In the genomic region with DNA sequence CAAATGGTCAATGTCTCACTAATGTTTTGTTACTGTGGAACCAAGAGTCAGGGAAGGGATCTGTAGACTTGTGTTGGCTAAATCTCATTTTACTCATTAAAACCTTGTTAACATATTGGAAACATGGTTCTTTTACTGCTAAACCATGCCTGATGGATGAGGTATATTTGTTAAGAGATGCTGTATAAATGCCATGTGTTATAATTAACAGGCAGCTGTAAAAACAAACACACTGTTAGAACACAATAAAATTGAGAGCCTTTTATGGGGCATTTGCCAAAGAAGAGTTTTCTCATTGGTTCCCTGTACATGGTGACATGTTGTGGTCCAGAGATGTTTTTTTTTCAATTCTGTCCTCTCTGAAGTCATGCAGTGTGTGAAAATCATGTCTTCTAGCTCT, we compare ENCODE assay signal across 14 cellular contexts.
DNase-seq lines count a peak whose midpoint lies in the region; ATAC-seq and TF ChIP-seq lines count a peak whose summit lies in the region.
"Had no signal": no experiment of that assay in that cellular context is flagged by ENCODE, and none has a peak within 500 bp of the region (broad histone marks: within the 10 kb centered on the region; RNA-seq: fewer than 3 reads in every experiment).

No MANE protein-coding gene starts in this region.

- no peak for TF ChIP-seq CTCF in IMR-90 (conservative IDR thresholded peaks at IDR 0.05; ENCODE audit: low read depth, low read length)
- TF ChIP-seq CTCF in body of pancreas (IDR thresholded peaks at IDR 0.05) = no peak
- TF ChIP-seq CTCF in smooth muscle cell (IDR thresholded peaks at IDR 0.05; ENCODE audit: borderline replicate concordance, insufficient read depth, poor library complexity, severe bottlenecking) = no peak
- no peak for TF ChIP-seq CTCF in PC-3 (conservative IDR thresholded peaks at IDR 0.05; ENCODE audit: low read depth, low read length)
- TF ChIP-seq CTCF in WTC11 (IDR thresholded peaks at IDR 0.05) = no peak

- H2AK9ac ChIP-seq in IMR-90 (replicated peaks; ENCODE audit: low read depth, low read length, poor library complexity) = no peak overlapping the region

- no peak for TF ChIP-seq RAD21 in IMR-90 (IDR thresholded peaks at IDR 0.05; ENCODE audit: low read length)

- no peaks in the 10 kb centered on the region for H3K9me3 ChIP-seq in IMR-90 (ENCODE audit: control insufficient read depth, insufficient read depth, low read length)
- no peaks in the 10 kb centered on the region for H3K9me3 ChIP-seq in body of pancreas
- H3K9me3 ChIP-seq in smooth muscle cell (replicated peaks; ENCODE audit: low read depth) = no peaks in the 10 kb centered on the region
- no peaks in the 10 kb centered on the region for H3K9me3 ChIP-seq in PC-3 (ENCODE audit: low read length)
- H3K9me3 ChIP-seq: testis had no signal

- no peak overlapping the region for H3K4me3 Mint-ChIP-seq in WTC11
- H3K4me3 Mint-ChIP-seq: naive thymus-derived CD4-positive, alpha-beta T cell had no signal

- H3K27me3 Mint-ChIP-seq in WTC11 (ENCODE audit: low read depth) = no peaks in the 10 kb centered on the region
- H3K27me3 Mint-ChIP-seq: naive thymus-derived CD4-positive, alpha-beta T cell had no signal

- no peaks in the 10 kb centered on the region for H3K27me3 ChIP-seq in IMR-90 (ENCODE audit: control insufficient read depth, insufficient read depth, low read length)
- no peaks in the 10 kb centered on the region for H3K27me3 ChIP-seq in body of pancreas
- no peaks in the 10 kb centered on the region for H3K27me3 ChIP-seq in smooth muscle cell (ENCODE audit: low read depth)
- no peaks in the 10 kb centered on the region for H3K27me3 ChIP-seq in PC-3 (ENCODE audit: low read length)
- H3K27me3 ChIP-seq: dorsolateral prefrontal cortex, testis had no signal

- no peak overlapping the region for H3K4me3 ChIP-seq in IMR-90 (ENCODE audit: insufficient read depth, low read depth, low read length)
- H3K4me3 ChIP-seq in body of pancreas = no peak overlapping the region
- no peak overlapping the region for H3K4me3 ChIP-seq in smooth muscle cell
- no peak overlapping the region for H3K4me3 ChIP-seq in PC-3 (ENCODE audit: low read length)
- H3K4me3 ChIP-seq: dorsolateral prefrontal cortex, SK-N-MC, testis had no signal

- intact Hi-C loops in IMR-90 (cut with micrococcal nuclease) (no loop called here), body of pancreas (cut with DNase I) (no loop called here), PC-3 (cut with micrococcal nuclease) (no loop called here)

- H3K18ac ChIP-seq in IMR-90 (ENCODE audit: low read depth, low read length) = no peak overlapping the region

- H4K91ac ChIP-seq in IMR-90 (ENCODE audit: insufficient read depth, low read depth, low read length) = no peak overlapping the region

- H3K27ac ChIP-seq in IMR-90 (ENCODE audit: insufficient read depth, low read length) = no peak overlapping the region
- H3K27ac ChIP-seq in body of pancreas = peak overlapping the region in 3 of 4 donors; percentile 33 to 49 (median 35)
- H3K27ac ChIP-seq in smooth muscle cell (ENCODE audit: low read depth) = peak overlapping the region; percentile 21
- H3K27ac ChIP-seq in PC-3 (ENCODE audit: low read length) = no peak overlapping the region
- H3K27ac ChIP-seq: SK-N-MC had no signal

- H4K5ac ChIP-seq in IMR-90 (ENCODE audit: low read depth, low read length) = no peak overlapping the region

- no peak overlapping the region for H2BK20ac ChIP-seq in IMR-90 (ENCODE audit: low read depth, low read length)

- H3K14ac ChIP-seq in IMR-90 (replicated peaks; ENCODE audit: low read depth, low read length) = 0 out of 2 replicates have a peak overlapping the region, but pooled peaks have one; percentile 16

- H3K4ac ChIP-seq in IMR-90 (ENCODE audit: low read depth, low read length) = no peak overlapping the region

- H3K79me1 ChIP-seq in IMR-90 (ENCODE audit: low read depth in 1 of 2, low read length in 2 of 2) = peaks cover 41 to 66% of the 10 kb centered on the region in 2 experiments

- H2AK5ac ChIP-seq in IMR-90 (ENCODE audit: low read depth, low read length) = no peak overlapping the region

- no peaks in the 10 kb centered on the region for H3K9me3 Mint-ChIP-seq in WTC11
- H3K9me3 Mint-ChIP-seq: naive thymus-derived CD4-positive, alpha-beta T cell had no signal

- no peak for ATAC-seq in IMR-90 (ENCODE audit: low read depth)
- peak; percentile 7 for ATAC-seq in body of pancreas
- no peak for ATAC-seq in GM21717 (IDR thresholded peaks at IDR 0.05; ENCODE audit: unreplicated experiment)
- no peak for ATAC-seq in PC-3
- no peak for ATAC-seq in WTC11
- ATAC-seq: naive thymus-derived CD4-positive, alpha-beta T cell had no signal

- no peak for TF ChIP-seq POLR2A in IMR-90 (IDR thresholded peaks at IDR 0.05; ENCODE audit: low read depth, low read length)
- no peak for TF ChIP-seq POLR2A in body of pancreas (IDR thresholded peaks at IDR 0.05)

- H3K4me2 ChIP-seq in IMR-90 (ENCODE audit: low read depth, low read length) (no peak overlapping the region), smooth muscle cell (no peak overlapping the region), PC-3 (ENCODE audit: low read length) (no peak overlapping the region)

- POLR2A ChIA-PET in IMR-90 (lab: Charles Lee; ENCODE audit: unreplicated experiment) (interaction anchor here (0.5 kb wide), 1 partner anchor 9 kb away, joined by 3 read pairs; no protein-coding TSS in a partner anchor), PC-3 (lab: Charles Lee; ENCODE audit: unreplicated experiment) (no interaction called here), WTC11 (lab: Charles Lee) (no interaction called here)

- DNase-seq in IMR-90 (no peak), NCI-H1930 (lab: John Stamatoyannopoulos, UW) (peak; percentile 71 to 80), body of pancreas (no peak), smooth muscle cell (lab: John Stamatoyannopoulos, UW; ENCODE audit: unreplicated experiment) (no peak), PC-3 (no peak), WTC11 (ENCODE audit: low spot score) (no peak)
- DNase-seq: activated effector memory CD4-positive, alpha-beta T cell treated with Interleukin-2 at 50 U/mL for 16 hours; dorsolateral prefrontal cortex; GF-D8; left ventricle myocardium superior; naive thymus-derived CD4-positive, alpha-beta T cell; testis had no signal

- no peak overlapping the region for H3K23ac ChIP-seq in IMR-90 (ENCODE audit: low read depth, low read length)

- H2BK5ac ChIP-seq in IMR-90 (ENCODE audit: low read depth, low read length, poor library complexity, severe bottlenecking) = no peak overlapping the region

- H4K8ac ChIP-seq in IMR-90 (ENCODE audit: low read depth in 2 of 2, low read length in 2 of 2) = no peak overlapping the region

- CTCF ChIA-PET in IMR-90 (lab: Yijun Ruan, JAX) (no interaction called here), PC-3 (lab: Charles Lee) (no interaction called here), WTC11 (lab: Charles Lee) (no interaction called here)

- H3K4me1 ChIP-seq in IMR-90 (ENCODE audit: control insufficient read depth, insufficient read depth, low read length) (peaks cover 4% of the 10 kb centered on the region), body of pancreas (peaks cover 28% of the 10 kb centered on the region), smooth muscle cell (ENCODE audit: low read depth) (peaks cover 13% of the 10 kb centered on the region), PC-3 (ENCODE audit: insufficient read depth, low read length) (peaks cover 8% of the 10 kb centered on the region)

- no peak overlapping the region for H3K56ac ChIP-seq in IMR-90 (ENCODE audit: extremely low read depth, insufficient read depth, low read length)

- BruUV-seq in IMR-90 (replicated peaks; lab: Mats Ljungman, UMichigan) = no TSS peak
- BruUV-seq in PC-3 (replicated peaks; lab: Mats Ljungman, UMichigan) = no TSS peak

- H2AFZ ChIP-seq in IMR-90 (replicated peaks; ENCODE audit: low read length, poor library complexity) (no peak overlapping the region), smooth muscle cell (ENCODE audit: low read depth) (no peak overlapping the region), PC-3 (ENCODE audit: low read length) (no peak overlapping the region)

- H3K9ac ChIP-seq in IMR-90 (ENCODE audit: low read depth, low read length) = no peak overlapping the region
- no peak overlapping the region for H3K9ac ChIP-seq in smooth muscle cell (ENCODE audit: low read depth)
- no peak overlapping the region for H3K9ac ChIP-seq in PC-3 (ENCODE audit: low read length)

- H3K36me3 ChIP-seq in IMR-90 (ENCODE audit: control insufficient read depth, insufficient read depth, low read length) (peaks cover 9% of the 10 kb centered on the region), body of pancreas (replicated peaks in 1 of 2; ENCODE audit: insufficient read depth in 1 of 2, low read depth in 2 of 2) (no peaks in the 10 kb centered on the region), smooth muscle cell (ENCODE audit: low read depth) (no peaks in the 10 kb centered on the region), PC-3 (ENCODE audit: low read depth, low read length) (no peaks in the 10 kb centered on the region)

- no peak overlapping the region for H2BK120ac ChIP-seq in IMR-90 (ENCODE audit: low read depth, low read length)

- H2BK15ac ChIP-seq in IMR-90 (ENCODE audit: low read depth, low read length) = no peak overlapping the region

- H3K36me3 Mint-ChIP-seq in WTC11 = no peaks in the 10 kb centered on the region

- H3K79me2 ChIP-seq in smooth muscle cell (ENCODE audit: low read depth) = peaks cover 78% of the 10 kb centered on the region
- H3K79me2 ChIP-seq in PC-3 (ENCODE audit: low read length) = no peaks in the 10 kb centered on the region

- H3K27ac Mint-ChIP-seq in WTC11 = no peak overlapping the region

- H4K20me1 ChIP-seq in IMR-90 (ENCODE audit: insufficient read depth, low read length) (peaks cover 8% of the 10 kb centered on the region; the same call in 1 of the 2 replicates), smooth muscle cell (ENCODE audit: low read depth) (peaks cover 53% of the 10 kb centered on the region), PC-3 (ENCODE audit: low read length) (no peaks in the 10 kb centered on the region)

- H3K9me1 ChIP-seq in IMR-90 (ENCODE audit: insufficient read depth, low read length) = peaks cover 13% of the 10 kb centered on the region

- H3F3A ChIP-seq in smooth muscle cell (ENCODE audit: low read depth) (peaks cover 2% of the 10 kb centered on the region), PC-3 (ENCODE audit: low read length, unreplicated experiment) (no peaks in the 10 kb centered on the region)

- in situ Hi-C loops in IMR-90 (cut with MboI; ENCODE audit: low sequenced_read_pairs) = no loop called here

- H3K4me1 Mint-ChIP-seq in WTC11 = no peaks in the 10 kb centered on the region

- no peaks in the 10 kb centered on the region for H3K9me2 ChIP-seq in PC-3 (replicated peaks; ENCODE audit: low read length)

- dilution Hi-C loops in IMR-90 (cut with HindIII; ENCODE audit: low sequenced_read_pairs, unreplicated experiment) = no loop called here

TF ChIP-seq in IMR-90, 13 proteins besides CTCF, POLR2A, EP300 and RAD21 (continues in another document):
- no peak for TF ChIP-seq NFE2L2 (IDR thresholded peaks at IDR 0.05; ENCODE audit: low read depth, low read length)

Comparison
In these comparisons a context has a peak if more than half of its experiments do, and no peak if none do; other contexts are left out.
1. DNase-seq: peak in NCI-H1930 (2 of 2); none in IMR-90 (single experiment), body of pancreas (0 of 4), smooth muscle cell (single experiment), PC-3 (single experiment) and WTC11 (single experiment).
2. H3K27ac ChIP-seq: peak in body of pancreas (3 of 4) and smooth muscle cell (single experiment); none in IMR-90 (single experiment) and PC-3 (single experiment).